In the genomic region with DNA sequence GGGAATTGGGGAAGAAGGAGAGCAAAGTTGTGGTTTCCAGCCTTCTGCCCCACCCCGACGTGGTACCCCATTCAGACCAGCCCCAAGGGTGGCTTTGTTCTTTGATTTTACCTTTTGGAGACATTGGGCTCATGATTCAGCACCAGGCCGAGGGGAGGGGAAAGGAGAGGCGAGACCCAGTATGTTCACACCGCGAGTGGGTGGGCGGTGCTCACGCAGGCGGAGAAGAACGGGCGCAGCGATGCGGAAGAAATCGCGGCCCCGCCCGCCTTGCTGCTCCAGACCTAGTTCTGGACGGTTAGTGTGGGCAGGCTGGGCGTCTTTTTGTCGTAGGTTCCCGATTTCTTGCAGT, we compare ENCODE assay signal across 1 cellular context.
TF ChIP-seq lines count a peak whose summit lies in the region.

No MANE protein-coding gene starts in this region.

TF ChIP-seq in GM23338, 12 proteins besides CTCF, POLR2A, EP300 and RAD21 (continued from another document):
- TF ChIP-seq, protein P1, sequence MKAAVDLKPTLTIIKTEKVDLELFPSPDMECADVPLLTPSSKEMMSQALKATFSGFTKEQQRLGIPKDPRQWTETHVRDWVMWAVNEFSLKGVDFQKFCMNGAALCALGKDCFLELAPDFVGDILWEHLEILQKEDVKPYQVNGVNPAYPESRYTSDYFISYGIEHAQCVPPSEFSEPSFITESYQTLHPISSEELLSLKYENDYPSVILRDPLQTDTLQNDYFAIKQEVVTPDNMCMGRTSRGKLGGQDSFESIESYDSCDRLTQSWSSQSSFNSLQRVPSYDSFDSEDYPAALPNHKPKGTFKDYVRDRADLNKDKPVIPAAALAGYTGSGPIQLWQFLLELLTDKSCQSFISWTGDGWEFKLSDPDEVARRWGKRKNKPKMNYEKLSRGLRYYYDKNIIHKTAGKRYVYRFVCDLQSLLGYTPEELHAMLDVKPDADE (IDR thresholded peaks at IDR 0.05): no peak
- TF ChIP-seq, protein P2, sequence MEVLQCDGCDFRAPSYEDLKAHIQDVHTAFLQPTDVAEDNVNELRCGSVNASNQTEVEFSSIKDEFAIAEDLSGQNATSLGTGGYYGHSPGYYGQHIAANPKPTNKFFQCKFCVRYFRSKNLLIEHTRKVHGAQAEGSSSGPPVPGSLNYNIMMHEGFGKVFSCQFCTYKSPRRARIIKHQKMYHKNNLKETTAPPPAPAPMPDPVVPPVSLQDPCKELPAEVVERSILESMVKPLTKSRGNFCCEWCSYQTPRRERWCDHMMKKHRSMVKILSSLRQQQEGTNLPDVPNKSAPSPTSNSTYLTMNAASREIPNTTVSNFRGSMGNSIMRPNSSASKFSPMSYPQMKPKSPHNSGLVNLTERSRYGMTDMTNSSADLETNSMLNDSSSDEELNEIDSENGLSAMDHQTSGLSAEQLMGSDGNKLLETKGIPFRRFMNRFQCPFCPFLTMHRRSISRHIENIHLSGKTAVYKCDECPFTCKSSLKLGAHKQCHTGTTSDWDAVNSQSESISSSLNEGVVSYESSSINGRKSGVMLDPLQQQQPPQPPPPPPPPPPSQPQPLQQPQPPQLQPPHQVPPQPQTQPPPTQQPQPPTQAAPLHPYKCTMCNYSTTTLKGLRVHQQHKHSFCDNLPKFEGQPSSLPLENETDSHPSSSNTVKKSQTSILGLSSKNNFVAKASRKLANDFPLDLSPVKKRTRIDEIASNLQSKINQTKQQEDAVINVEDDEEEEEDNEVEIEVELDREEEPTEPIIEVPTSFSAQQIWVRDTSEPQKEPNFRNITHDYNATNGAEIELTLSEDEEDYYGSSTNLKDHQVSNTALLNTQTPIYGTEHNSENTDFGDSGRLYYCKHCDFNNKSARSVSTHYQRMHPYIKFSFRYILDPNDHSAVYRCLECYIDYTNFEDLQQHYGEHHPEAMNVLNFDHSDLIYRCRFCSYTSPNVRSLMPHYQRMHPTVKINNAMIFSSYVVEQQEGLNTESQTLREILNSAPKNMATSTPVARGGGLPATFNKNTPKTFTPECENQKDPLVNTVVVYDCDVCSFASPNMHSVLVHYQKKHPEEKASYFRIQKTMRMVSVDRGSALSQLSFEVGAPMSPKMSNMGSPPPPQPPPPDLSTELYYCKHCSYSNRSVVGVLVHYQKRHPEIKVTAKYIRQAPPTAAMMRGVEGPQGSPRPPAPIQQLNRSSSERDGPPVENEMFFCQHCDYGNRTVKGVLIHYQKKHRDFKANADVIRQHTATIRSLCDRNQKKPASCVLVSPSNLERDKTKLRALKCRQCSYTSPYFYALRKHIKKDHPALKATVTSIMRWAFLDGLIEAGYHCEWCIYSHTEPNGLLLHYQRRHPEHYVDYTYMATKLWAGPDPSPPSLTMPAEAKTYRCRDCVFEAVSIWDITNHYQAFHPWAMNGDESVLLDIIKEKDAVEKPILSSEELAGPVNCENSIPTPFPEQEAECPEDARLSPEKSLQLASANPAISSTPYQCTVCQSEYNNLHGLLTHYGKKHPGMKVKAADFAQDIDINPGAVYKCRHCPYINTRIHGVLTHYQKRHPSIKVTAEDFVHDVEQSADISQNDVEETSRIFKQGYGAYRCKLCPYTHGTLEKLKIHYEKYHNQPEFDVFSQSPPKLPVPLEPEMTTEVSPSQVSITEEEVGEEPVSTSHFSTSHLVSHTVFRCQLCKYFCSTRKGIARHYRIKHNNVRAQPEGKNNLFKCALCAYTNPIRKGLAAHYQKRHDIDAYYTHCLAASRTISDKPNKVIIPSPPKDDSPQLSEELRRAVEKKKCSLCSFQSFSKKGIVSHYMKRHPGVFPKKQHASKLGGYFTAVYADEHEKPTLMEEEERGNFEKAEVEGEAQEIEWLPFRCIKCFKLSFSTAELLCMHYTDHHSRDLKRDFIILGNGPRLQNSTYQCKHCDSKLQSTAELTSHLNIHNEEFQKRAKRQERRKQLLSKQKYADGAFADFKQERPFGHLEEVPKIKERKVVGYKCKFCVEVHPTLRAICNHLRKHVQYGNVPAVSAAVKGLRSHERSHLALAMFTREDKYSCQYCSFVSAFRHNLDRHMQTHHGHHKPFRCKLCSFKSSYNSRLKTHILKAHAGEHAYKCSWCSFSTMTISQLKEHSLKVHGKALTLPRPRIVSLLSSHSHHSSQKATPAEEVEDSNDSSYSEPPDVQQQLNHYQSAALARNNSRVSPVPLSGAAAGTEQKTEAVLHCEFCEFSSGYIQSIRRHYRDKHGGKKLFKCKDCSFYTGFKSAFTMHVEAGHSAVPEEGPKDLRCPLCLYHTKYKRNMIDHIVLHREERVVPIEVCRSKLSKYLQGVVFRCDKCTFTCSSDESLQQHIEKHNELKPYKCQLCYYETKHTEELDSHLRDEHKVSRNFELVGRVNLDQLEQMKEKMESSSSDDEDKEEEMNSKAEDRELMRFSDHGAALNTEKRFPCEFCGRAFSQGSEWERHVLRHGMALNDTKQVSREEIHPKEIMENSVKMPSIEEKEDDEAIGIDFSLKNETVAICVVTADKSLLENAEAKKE (CRISPR knock-in tag; IDR thresholded peaks at IDR 0.05): no peak
